ENCODE assay signal across 2 cellular contexts in genomic region chr4:80207664-80208063, GRCh38.
TF ChIP-seq lines count a peak whose summit lies in the region.

No MANE protein-coding gene starts in this region.

TF ChIP-seq in GM23338, 12 proteins besides CTCF, POLR2A, EP300 and RAD21:
- TF ChIP-seq ZNF331 (CRISPR knock-in tag; IDR thresholded peaks at IDR 0.05; ENCODE audit: low read depth) (no peak), EZH2 (IDR thresholded peaks at IDR 0.05; ENCODE audit: low read depth, unreplicated experiment) (peak; percentile 62), JUNB (IDR thresholded peaks at IDR 0.05; ENCODE audit: unreplicated experiment) (no peak), EZH2phosphoT487 (IDR thresholded peaks at IDR 0.05; ENCODE audit: unreplicated experiment) (no peak), NANOG (IDR thresholded peaks at IDR 0.05; ENCODE audit: borderline replicate concordance) (no peak), STAT1 (IDR thresholded peaks at IDR 0.05; ENCODE audit: unreplicated experiment) (no peak), POLR2AphosphoS5 (IDR thresholded peaks at IDR 0.05; ENCODE audit: low read depth) (no peak), ZNF462 (CRISPR knock-in tag; IDR thresholded peaks at IDR 0.05) (no peak)

TF ChIP-seq in IMR-90, 13 proteins besides CTCF, POLR2A, EP300 and RAD21:
- TF ChIP-seq FOS (IDR thresholded peaks at IDR 0.05; ENCODE audit: low read depth, low read length) = no peak
- no peak for TF ChIP-seq SMC3 (IDR thresholded peaks at IDR 0.05; ENCODE audit: low read depth, low read length)
- TF ChIP-seq MAFK (IDR thresholded peaks at IDR 0.05; ENCODE audit: low read depth, low read length) = no peak
- TF ChIP-seq CHD1 (IDR thresholded peaks at IDR 0.05; ENCODE audit: low read depth, low read length) = no peak
- TF ChIP-seq NFE2L2 (IDR thresholded peaks at IDR 0.05; ENCODE audit: low read depth, low read length) = no peak
- TF ChIP-seq RFX5 (IDR thresholded peaks at IDR 0.05; ENCODE audit: low read depth, low read length) = no peak
